Comparison of ENCODE assay signal across 8 cellular contexts in the genomic region with DNA sequence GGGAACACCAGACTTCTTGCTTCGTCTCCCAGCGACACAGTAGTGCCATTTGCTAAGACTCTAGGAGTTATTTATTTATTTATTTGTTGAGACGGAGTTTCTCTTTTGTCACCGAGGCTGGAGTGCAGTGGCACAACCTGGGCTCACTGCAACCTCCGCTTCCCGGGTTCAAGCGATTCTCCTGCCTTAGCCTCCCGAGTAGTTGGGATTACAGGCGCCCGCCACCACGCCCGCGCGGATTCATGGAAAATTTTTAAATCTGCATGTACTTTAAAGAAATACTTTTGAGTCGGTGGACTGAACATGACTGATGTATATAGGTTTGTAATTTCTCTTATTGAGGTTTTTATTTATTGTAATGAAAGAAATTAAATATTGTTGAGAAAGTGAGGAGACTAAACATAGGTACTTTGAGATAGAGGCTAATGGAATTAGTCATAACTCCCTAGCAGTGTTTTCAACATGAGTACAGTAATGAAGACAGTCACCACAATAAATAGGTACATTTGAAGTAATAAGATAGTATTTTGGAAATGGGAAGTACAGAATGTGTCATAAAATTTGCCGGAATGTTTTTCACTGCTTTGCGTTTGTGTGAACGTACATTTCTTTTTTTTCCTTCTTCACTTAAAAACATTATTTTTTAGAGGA. TPM values are rescaled to one million over a fixed set of nuclear protein-coding genes. Genes with fewer than 3 reads are reported as not detected.
DNase-seq lines count a peak whose midpoint lies in the region; ATAC-seq lines count a peak whose summit lies in the region.

No MANE protein-coding gene starts in this region.

- no peak for ATAC-seq in activated T-cell treated with anti-CD3 and anti-CD28 coated beads, Interleukin-2, amount 50 U/mL, for 72 hours (replicated peaks in 1 of 2)
- no peak for ATAC-seq in GM18873 (IDR thresholded peaks at IDR 0.05; ENCODE audit: low FRiP score, unreplicated experiment)

- H3K9me3 Mint-ChIP-seq in T-helper 1 cell treated with Interleukin-12 subunit alpha and Interleukin-12 subunit beta and Interleukin-4 antibody, amounts not matched to agents 30 μg/mL and 1 μg/mL, for 36 hours = no peaks in the 10 kb centered on the region
- H3K9me3 Mint-ChIP-seq in activated T-cell treated with anti-CD3 and anti-CD28 coated beads, Interleukin-2, amount 50 U/mL, for 72 hours = no peaks in the 10 kb centered on the region

- H3K36me3 ChIP-seq in subcutaneous abdominal adipose tissue (ENCODE audit: control insufficient read depth in 5 of 5, insufficient read depth in 5 of 5, low read length in 5 of 5) = no peaks in the 10 kb centered on the region

- H3K4me3 ChIP-seq in iPS-18c (ENCODE audit: insufficient read depth, low read depth, low read length) (peak overlapping the region; percentile 97), subcutaneous abdominal adipose tissue (ENCODE audit: low read depth in 1 of 5, low read length in 5 of 5) (peak overlapping the region; percentile 87 to 100 (median 96))

- H3K9ac ChIP-seq in subcutaneous abdominal adipose tissue (ENCODE audit: low read length in 5 of 5) = peak overlapping the region; percentile 80 to 96 (median 90)

- H3K27me3 ChIP-seq in subcutaneous abdominal adipose tissue (ENCODE audit: control insufficient read depth in 5 of 5, insufficient read depth in 4 of 5, low read length in 5 of 5) = no peaks in the 10 kb centered on the region

- peaks cover 0 to 20% (median 11%) of the 10 kb centered on the region in 5 donors for H3K4me1 ChIP-seq in subcutaneous abdominal adipose tissue (ENCODE audit: control insufficient read depth in 5 of 5, insufficient read depth in 5 of 5, low read length in 5 of 5)

- H3K27ac Mint-ChIP-seq in T-helper 1 cell treated with Interleukin-12 subunit alpha and Interleukin-12 subunit beta and Interleukin-4 antibody, amounts not matched to agents 30 μg/mL and 1 μg/mL, for 36 hours = peak overlapping the region; percentile 93
- H3K27ac Mint-ChIP-seq in activated T-cell treated with anti-CD3 and anti-CD28 coated beads, Interleukin-2, amount 50 U/mL, for 72 hours = peak overlapping the region; percentile 95

- peak overlapping the region; percentile 73 for H3K27ac ChIP-seq in subcutaneous abdominal adipose tissue (ENCODE audit: low read depth, low read length)

- H3K9me3 ChIP-seq in iPS-18c (ENCODE audit: control insufficient read depth, insufficient read depth, low read length) (no peaks in the 10 kb centered on the region), subcutaneous abdominal adipose tissue (ENCODE audit: control insufficient read depth in 5 of 5, low read length in 5 of 5) (no peaks in the 10 kb centered on the region)

- H3K4me1 Mint-ChIP-seq in T-helper 1 cell treated with Interleukin-12 subunit alpha and Interleukin-12 subunit beta and Interleukin-4 antibody, amounts not matched to agents 30 μg/mL and 1 μg/mL, for 36 hours (ENCODE audit: low read depth) = peaks cover 9% of the 10 kb centered on the region
- peaks cover 28% of the 10 kb centered on the region for H3K4me1 Mint-ChIP-seq in activated T-cell treated with anti-CD3 and anti-CD28 coated beads, Interleukin-2, amount 50 U/mL, for 72 hours (ENCODE audit: low read depth)

- peak overlapping the region; percentile 96 for H3K4me3 Mint-ChIP-seq in T-helper 1 cell treated with Interleukin-12 subunit alpha and Interleukin-12 subunit beta and Interleukin-4 antibody, amounts not matched to agents 30 μg/mL and 1 μg/mL, for 36 hours
- peak overlapping the region; percentile 97 to 98 for H3K4me3 Mint-ChIP-seq in activated T-cell treated with anti-CD3 and anti-CD28 coated beads, Interleukin-2, amount 50 U/mL, for 72 hours

- no peaks in the 10 kb centered on the region for H3K36me3 Mint-ChIP-seq in T-helper 1 cell treated with Interleukin-12 subunit alpha and Interleukin-12 subunit beta and Interleukin-4 antibody, amounts not matched to agents 30 μg/mL and 1 μg/mL, for 36 hours (ENCODE audit: low read depth)
- H3K36me3 Mint-ChIP-seq in activated T-cell treated with anti-CD3 and anti-CD28 coated beads, Interleukin-2, amount 50 U/mL, for 72 hours (ENCODE audit: insufficient read depth in 2 of 2) = peaks cover 0 to 2% of the 10 kb centered on the region in 2 donors

- peaks cover 3% of the 10 kb centered on the region for H3K27me3 Mint-ChIP-seq in T-helper 1 cell treated with Interleukin-12 subunit alpha and Interleukin-12 subunit beta and Interleukin-4 antibody, amounts not matched to agents 30 μg/mL and 1 μg/mL, for 36 hours (ENCODE audit: low read depth)
- H3K27me3 Mint-ChIP-seq in activated T-cell treated with anti-CD3 and anti-CD28 coated beads, Interleukin-2, amount 50 U/mL, for 72 hours (ENCODE audit: low read depth) = no peaks in the 10 kb centered on the region

- DNase-seq in T-helper 1 cell (no peak), HCEC 1CT (no peak), UCSD-AML1 (lab: John Stamatoyannopoulos, UW; ENCODE audit: unreplicated experiment) (no peak)
- no peak for DNase-seq in activated T-cell treated with anti-CD3 and anti-CD28 coated beads, Interleukin-2, amount 50 U/mL, for 72 hours

RNA-seq across cellular contexts. Expression of a gene that starts 1.0 kb away (rescaled TPM):
- total RNA-seq in activated T-cell treated with anti-CD3 and anti-CD28 coated beads, Interleukin-2, amount 50 U/mL, for 72 hours = 10 to 100 TPM; 20.6 to 26.7 TPM
